1 cellular context compared by ENCODE assay signal in the genomic region with DNA sequence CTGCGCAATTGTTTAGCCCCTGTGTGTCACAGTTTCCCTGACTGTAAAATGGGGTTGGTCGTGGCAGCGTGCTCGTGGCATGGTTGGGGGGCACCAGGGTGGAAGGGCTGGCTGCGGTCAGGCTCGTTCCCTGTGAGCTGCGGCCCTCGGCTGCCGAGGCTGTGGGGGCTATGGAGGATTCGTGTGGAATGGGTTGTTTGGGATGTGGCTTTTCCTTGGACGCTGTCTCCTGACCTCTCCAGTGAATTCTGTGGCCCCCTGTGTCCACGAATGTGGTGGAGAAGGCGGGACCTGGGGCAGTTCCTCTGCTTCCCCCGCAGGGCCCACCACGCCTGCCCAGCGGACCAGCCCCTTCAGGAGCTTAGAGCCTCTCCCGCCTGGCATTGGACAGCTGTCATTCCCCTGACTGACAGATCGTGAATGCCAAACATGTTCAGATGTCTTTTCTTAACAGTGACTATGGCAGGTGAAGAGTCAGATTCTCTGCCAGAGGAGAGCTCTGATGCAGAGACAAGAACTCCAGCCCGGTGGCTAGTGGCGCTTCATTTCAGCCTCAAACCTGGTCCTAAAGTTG.
TF ChIP-seq lines count a peak whose summit lies in the region.

No MANE protein-coding gene starts in this region.

TF ChIP-seq in H1, 55 proteins besides CTCF, POLR2A, EP300 and RAD21:
- TF ChIP-seq TBP (IDR thresholded peaks at IDR 0.05; ENCODE audit: low read depth, low read length) = no peak
